In genomic region chr6:139743629-139744028, GRCh38 we compare ENCODE assay signal across 13 cellular contexts.
DNase-seq lines count a peak whose midpoint lies in the region; ATAC-seq, FAIRE-seq and TF ChIP-seq lines count a peak whose summit lies in the region.
"Had no signal": no experiment of that assay in that cellular context is flagged by ENCODE, and none has a peak within 500 bp of the region (broad histone marks: within the 10 kb centered on the region; RNA-seq: fewer than 3 reads in every experiment).

No MANE protein-coding gene starts in this region.

- no peak overlapping the region for H3K4me3 Mint-ChIP-seq in CD4-positive, alpha-beta T cell
- H3K4me3 Mint-ChIP-seq in endothelial cell (ENCODE audit: unreplicated experiment) = no peak overlapping the region
- H3K4me3 Mint-ChIP-seq: activated naive CD8-positive, alpha-beta T cell treated with anti-CD3 and anti-CD28 coated beads, Interleukin-2, amount 10 ng/mL, durations not matched to agents 7 days and 5 days had no signal

- H3K4me1 ChIP-seq in right cardiac atrium (ENCODE audit: control insufficient read depth, insufficient read depth, low read length) = peaks cover under 1% of the 10 kb centered on the region
- H3K4me1 ChIP-seq: SJCRH30 had no signal

- no peaks in the 10 kb centered on the region for H3K36me3 ChIP-seq in bronchial epithelial cell (ENCODE audit: control insufficient read depth, insufficient read depth, low read length)
- H3K36me3 ChIP-seq: SJCRH30 had no signal

- H3K4me3 ChIP-seq in right cardiac atrium (ENCODE audit: low read length) (no peak overlapping the region), bronchial epithelial cell (ENCODE audit: low read depth, low read length) (no peak overlapping the region)
- H3K4me3 ChIP-seq: SJCRH30 had no signal

- no peaks in the 10 kb centered on the region for H3K9me3 Mint-ChIP-seq in CD4-positive, alpha-beta T cell
- H3K9me3 Mint-ChIP-seq in endothelial cell (ENCODE audit: unreplicated experiment) = no peaks in the 10 kb centered on the region
- H3K9me3 Mint-ChIP-seq: activated naive CD8-positive, alpha-beta T cell treated with anti-CD3 and anti-CD28 coated beads, Interleukin-2, amount 10 ng/mL, durations not matched to agents 7 days and 5 days had no signal

- CTCF ChIA-PET in CD4-positive, alpha-beta T cell (lab: Charles Lee) = no interaction called here

- no peak overlapping the region for H3K27ac ChIP-seq in right cardiac atrium (ENCODE audit: low read length)
- H3K27ac ChIP-seq in CD4-positive, alpha-beta T cell (ENCODE audit: low read depth, low read length) = no peak overlapping the region
- H3K27ac ChIP-seq: SJCRH30 had no signal

- no peaks in the 10 kb centered on the region for H3K4me1 Mint-ChIP-seq in CD4-positive, alpha-beta T cell (ENCODE audit: low read depth)
- H3K4me1 Mint-ChIP-seq in endothelial cell (ENCODE audit: unreplicated experiment) = no peaks in the 10 kb centered on the region
- H3K4me1 Mint-ChIP-seq: activated naive CD8-positive, alpha-beta T cell treated with anti-CD3 and anti-CD28 coated beads, Interleukin-2, amount 10 ng/mL, durations not matched to agents 7 days and 5 days had no signal

- no peak overlapping the region for H3K27ac Mint-ChIP-seq in CD4-positive, alpha-beta T cell
- H3K27ac Mint-ChIP-seq in endothelial cell (ENCODE audit: unreplicated experiment) = no peak overlapping the region
- H3K27ac Mint-ChIP-seq: activated naive CD8-positive, alpha-beta T cell treated with anti-CD3 and anti-CD28 coated beads, Interleukin-2, amount 10 ng/mL, durations not matched to agents 7 days and 5 days had no signal

- no peaks in the 10 kb centered on the region for H3K27me3 Mint-ChIP-seq in CD4-positive, alpha-beta T cell
- no peaks in the 10 kb centered on the region for H3K27me3 Mint-ChIP-seq in endothelial cell (ENCODE audit: unreplicated experiment)

- ATAC-seq in right cardiac atrium (peak; percentile 39 to 43), left lobe of liver (peak; percentile 45), GM21737 (IDR thresholded peaks at IDR 0.05; ENCODE audit: unreplicated experiment) (no peak)
- ATAC-seq in CD4-positive, alpha-beta T cell (ENCODE audit: poor library complexity) = no peak

- intact Hi-C loops in right cardiac atrium (cut with DNase I) (no loop called here), cardiac septum (cut with DNase I) (no loop called here)
- intact Hi-C loops in CD4-positive, alpha-beta T cell (cut with DNase I, micrococcal nuclease) = no loop called here

- POLR2A ChIA-PET in CD4-positive, alpha-beta T cell (lab: Charles Lee) = interaction anchor here (0.6 kb wide), 1 partner anchor 849 kb away, joined by 3 read pairs; no protein-coding TSS in a partner anchor

- H3K27me3 ChIP-seq in right cardiac atrium (ENCODE audit: control insufficient read depth, insufficient read depth) (no peaks in the 10 kb centered on the region), bronchial epithelial cell (ENCODE audit: control insufficient read depth, insufficient read depth, low read length) (no peaks in the 10 kb centered on the region)
- no peaks in the 10 kb centered on the region for H3K27me3 ChIP-seq in CD4-positive, alpha-beta T cell (ENCODE audit: control insufficient read depth, insufficient read depth, low read length)
- H3K27me3 ChIP-seq: SJCRH30 had no signal

- peak; percentile 47 for FAIRE-seq in bronchial epithelial cell (lab: Jason Lieb, UNC)

- H3K36me3 Mint-ChIP-seq in CD4-positive, alpha-beta T cell (ENCODE audit: low read depth) = no peaks in the 10 kb centered on the region
- H3K36me3 Mint-ChIP-seq in endothelial cell (ENCODE audit: low read depth, unreplicated experiment) = no peaks in the 10 kb centered on the region
- H3K36me3 Mint-ChIP-seq: activated naive CD8-positive, alpha-beta T cell treated with anti-CD3 and anti-CD28 coated beads, Interleukin-2, amount 10 ng/mL, durations not matched to agents 7 days and 5 days had no signal

- 80% methylated on average over 1 of the region's 1 CpG for WGBS in right cardiac atrium

- TF ChIP-seq CTCF in bronchial epithelial cell (IDR thresholded peaks at IDR 0.05; ENCODE audit: insufficient read depth, low read length, severe bottlenecking) (no peak), endothelial cell (IDR thresholded peaks at IDR 0.05; ENCODE audit: unreplicated experiment) (no peak)
- TF ChIP-seq CTCF in CD4-positive, alpha-beta T cell (IDR thresholded peaks at IDR 0.05) = no peak

- H3K9me3 ChIP-seq in right cardiac atrium (ENCODE audit: control insufficient read depth, low read length) = no peaks in the 10 kb centered on the region
- no peaks in the 10 kb centered on the region for H3K9me3 ChIP-seq in CD4-positive, alpha-beta T cell (ENCODE audit: control insufficient read depth, low read length)
- H3K9me3 ChIP-seq: SJCRH30 had no signal

- DNase-seq in right cardiac atrium (no peak), cardiac septum (ENCODE audit: low spot score) (no peak), bronchial epithelial cell (ENCODE audit: low read depth) (peak; percentile 96), left lobe of liver (ENCODE audit: low spot score) (no peak), endothelial cell (ENCODE audit: low spot score) (no peak)
- no peak for DNase-seq in activated naive CD4-positive, alpha-beta T cell (lab: John Stamatoyannopoulos, UW)
- no peak for DNase-seq in CD4-positive, alpha-beta T cell
- DNase-seq: activated CD4-positive, alpha-beta T cell treated with anti-CD3 and anti-CD28 coated beads, Interleukin-2, amount 50 U/mL, for 48 hours; activated naive CD8-positive, alpha-beta T cell treated with anti-CD3 and anti-CD28 coated beads, Interleukin-2, amount 10 ng/mL, durations not matched to agents 7 days and 5 days; head of caudate nucleus; SJCRH30; stimulated activated CD4-positive, alpha-beta T cell treated with anti-CD3 and anti-CD28 coated beads, Interleukin-4, amount 100 ng/mL, for 24 hours had no signal

Comparison
In these comparisons a context has a peak if more than half of its experiments do, and no peak if none do; other contexts are left out.
1. ATAC-seq: peak in right cardiac atrium (2 of 2) and left lobe of liver (single experiment); none in CD4-positive, alpha-beta T cell (single experiment) and GM21737 (single experiment).